In the genomic region with DNA sequence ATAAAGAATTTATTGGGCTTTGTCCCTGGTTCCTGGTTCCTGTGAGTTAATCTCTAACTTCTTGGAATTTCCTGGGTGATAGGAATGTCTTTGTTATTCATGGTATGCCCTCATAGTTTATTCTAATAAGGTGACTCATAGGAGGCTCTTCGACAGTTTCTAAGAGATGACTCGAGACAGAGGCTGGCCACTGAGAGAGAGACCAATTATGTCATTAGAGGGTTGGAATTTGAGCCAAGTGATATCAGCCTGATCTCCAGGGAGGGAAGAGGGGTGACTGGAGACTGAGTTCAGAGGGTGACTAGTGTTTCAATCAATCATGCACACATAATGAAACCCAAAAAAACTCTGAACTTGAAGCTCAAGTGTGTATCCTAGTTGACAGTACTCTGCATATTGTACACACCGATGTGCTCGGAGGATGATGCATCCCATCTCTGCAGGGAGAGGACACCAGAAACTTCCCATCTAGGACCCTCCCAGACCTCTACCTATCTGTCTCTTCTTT, we compare ENCODE assay signal across 9 cellular contexts.
DNase-seq lines count a peak whose midpoint lies in the region; ATAC-seq and TF ChIP-seq lines count a peak whose summit lies in the region.
"Had no signal": no experiment of that assay in that cellular context is flagged by ENCODE, and none has a peak within 500 bp of the region (broad histone marks: within the 10 kb centered on the region; RNA-seq: fewer than 3 reads in every experiment).

No MANE protein-coding gene starts in this region.

- in situ Hi-C loops in astrocyte of the cerebellum (cut with HindIII; ENCODE audit: low sequenced_read_pairs), result no loop called here

- H3K4me3 ChIP-seq in AG09309 (ENCODE audit: control insufficient read depth, low read depth, low read length) (no peak overlapping the region), HUES6 (ENCODE audit: low read depth, low read length) (no peak overlapping the region), astrocyte of the cerebellum (ENCODE audit: low read depth, low read length) (no peak overlapping the region)

- H3K9me3 ChIP-seq in HUES6 (ENCODE audit: control insufficient read depth, insufficient read depth, low read depth, low read length), result peaks cover 13% of the 10 kb centered on the region; the same call in 1 of the 2 replicates

- H3K36me3 ChIP-seq in HUES6 (ENCODE audit: control insufficient read depth, insufficient read depth, low read length), result no peaks in the 10 kb centered on the region

- peaks cover 21% of the 10 kb centered on the region for H3K4me1 ChIP-seq in HUES6 (ENCODE audit: control insufficient read depth, insufficient read depth, low read length)

- peak overlapping the region; percentile 87; the same call in 1 of the 2 replicates for H3K27ac ChIP-seq in HUES6 (ENCODE audit: low read depth, low read length)

- no peak for TF ChIP-seq CTCF in AG09309 (IDR thresholded peaks at IDR 0.05; ENCODE audit: control insufficient read depth, insufficient read depth, low read depth, low read length, missing control alignments)
- no peak for TF ChIP-seq CTCF in astrocyte of the cerebellum (IDR thresholded peaks at IDR 0.05; ENCODE audit: low read depth, low read length, missing control alignments)

- H3K27me3 ChIP-seq in HUES6 (ENCODE audit: control insufficient read depth, insufficient read depth, low read length), result no peaks in the 10 kb centered on the region

- ATAC-seq in GM21825 (IDR thresholded peaks at IDR 0.05; ENCODE audit: unreplicated experiment), result no peak
- ATAC-seq in HG03095 (IDR thresholded peaks at IDR 0.05; ENCODE audit: unreplicated experiment), result no peak

- DNase-seq in AG09309 (ENCODE audit: low read depth), result peak; percentile 82
- DNase-seq in astrocyte of the cerebellum (ENCODE audit: low read depth), result peak; percentile 79
- DNase-seq in kidney glomerular epithelial cell (lab: John Stamatoyannopoulos, UW), result peak; percentile 100
- DNase-seq in SHP77 treated with DMSO at 0.1 percent for 48 hours (lab: John Stamatoyannopoulos, UW), result no peak
- no peak for DNase-seq in activated CD4-positive, alpha-beta T cell treated with anti-CD3 and anti-CD28 coated beads for 48 hours
- DNase-seq: activated CD4-positive, alpha-beta T cell treated with anti-CD3 and anti-CD28 coated beads for 1 hour had no signal

- H3K9ac ChIP-seq in HUES6 (ENCODE audit: low read length), result peak overlapping the region; percentile 46

Comparison
In these comparisons a context has a peak if more than half of its experiments do, and no peak if none do; other contexts are left out.
1. DNase-seq: peak in AG09309 (single experiment), astrocyte of the cerebellum (single experiment) and kidney glomerular epithelial cell (single experiment); none in SHP77 treated with DMSO at 0.1 percent for 48 hours (single experiment) and activated CD4-positive, alpha-beta T cell treated with anti-CD3 and anti-CD28 coated beads for 48 hours (single experiment).